32 cellular contexts compared by ENCODE assay signal in genomic region chr18:39191058-39191457, GRCh38.
DNase-seq lines count a peak whose midpoint lies in the region; ATAC-seq, FAIRE-seq and TF ChIP-seq lines count a peak whose summit lies in the region.
"Had no signal": no experiment of that assay in that cellular context is flagged by ENCODE, and none has a peak within 500 bp of the region (broad histone marks: within the 10 kb centered on the region; RNA-seq: fewer than 3 reads in every experiment).

No MANE protein-coding gene starts in this region.

- H4K20me1 ChIP-seq in HepG2 (ENCODE audit: insufficient read depth, low read length) (no peaks in the 10 kb centered on the region), IMR-90 (ENCODE audit: insufficient read depth, low read length) (no peaks in the 10 kb centered on the region)
- H4K20me1 ChIP-seq: BLaER1; BLaER1 treated with 17β-estradiol and CSF1 and Interleukin-3, amounts not matched to agents 10 nM and 100 nM had no signal

- H3K36me3 ChIP-seq in HepG2 (replicated peaks in 1 of 2; ENCODE audit: control insufficient read depth in 1 of 2, insufficient read depth in 2 of 2, low read length in 2 of 2): no peaks in the 10 kb centered on the region
- no peaks in the 10 kb centered on the region for H3K36me3 ChIP-seq in right lobe of liver
- no peaks in the 10 kb centered on the region for H3K36me3 ChIP-seq in IMR-90 (ENCODE audit: control insufficient read depth, insufficient read depth, low read length)
- H3K36me3 ChIP-seq: BE2C; BLaER1; BLaER1 treated with 17β-estradiol and CSF1 and Interleukin-3, amounts not matched to agents 10 nM and 100 nM had no signal

- H3K27me3 ChIP-seq in HepG2 (ENCODE audit: control insufficient read depth in 1 of 2, insufficient read depth in 2 of 2, low read length in 2 of 2) (no peaks in the 10 kb centered on the region), right lobe of liver (no peaks in the 10 kb centered on the region), IMR-90 (ENCODE audit: control insufficient read depth, insufficient read depth, low read length) (no peaks in the 10 kb centered on the region)
- H3K27me3 ChIP-seq: BE2C; BLaER1; BLaER1 treated with 17β-estradiol and CSF1 and Interleukin-3, amounts not matched to agents 10 nM and 100 nM had no signal

- H3K27ac ChIP-seq in HepG2 (ENCODE audit: extremely low read length, insufficient read depth, low read length): no peak overlapping the region
- no peak overlapping the region for H3K27ac ChIP-seq in right lobe of liver
- H3K27ac ChIP-seq in IMR-90 (ENCODE audit: insufficient read depth, low read length): no peak overlapping the region
- H3K27ac ChIP-seq: 22Rv1; A549; BLaER1; BLaER1 treated with 17β-estradiol and CSF1 and Interleukin-3, amounts not matched to agents 10 nM and 100 nM; C4-2B had no signal

- H2AK9ac ChIP-seq in IMR-90 (replicated peaks; ENCODE audit: low read depth, low read length, poor library complexity): no peak overlapping the region

- no peak overlapping the region for H3K14ac ChIP-seq in IMR-90 (replicated peaks; ENCODE audit: low read depth, low read length)

- H3K9me3 ChIP-seq in HepG2 (ENCODE audit: low read length) (no peaks in the 10 kb centered on the region), right lobe of liver (no peaks in the 10 kb centered on the region), IMR-90 (ENCODE audit: control insufficient read depth, insufficient read depth, low read length) (no peaks in the 10 kb centered on the region)
- H3K9me3 ChIP-seq: A549; BE2C; BLaER1; BLaER1 treated with 17β-estradiol and CSF1 and Interleukin-3, amounts not matched to agents 10 nM and 100 nM; Caco-2 had no signal

- no peaks in the 10 kb centered on the region for H3K79me2 ChIP-seq in HepG2 (ENCODE audit: insufficient read depth, low read length)

- no peak for DNase-seq in HepG2 (ENCODE audit: low spot score)
- DNase-seq in right lobe of liver: no peak
- DNase-seq in IMR-90: no peak
- no peak for DNase-seq in NCI-H1092 treated with DMSO at 0.1 percent for 48 hours (lab: John Stamatoyannopoulos, UW)
- DNase-seq in stimulated activated CD4-positive, alpha-beta T cell treated with anti-CD3 and anti-CD28 coated beads, Interleukin-4, amount 100 ng/mL, for 4 hours: no peak
- DNase-seq: 8988T; ACHN; AML-193; BE2C; C1 segment of cervical spinal cord; Caco-2; Calu3; CD4-positive, alpha-beta memory T cell; CD4-positive, alpha-beta T cell; CD4-positive, CD25-positive, alpha-beta regulatory T cell; CD8-positive, alpha-beta memory T cell; CD8-positive, alpha-beta T cell; COR-L47; DMS 273 treated with DMSO at 0.1 percent for 48 hours; DMS153; DMS79; DMS79 treated with DMSO at 0.1 percent for 48 hours; DND-41; EL had no signal

- H3K56ac ChIP-seq in IMR-90 (ENCODE audit: extremely low read depth, insufficient read depth, low read length): no peak overlapping the region

- H3K4me3 ChIP-seq in HepG2 (replicated peaks in 1 of 3; ENCODE audit: insufficient read depth in 1 of 3, low read depth in 2 of 3, low read length in 3 of 3): no peak overlapping the region
- H3K4me3 ChIP-seq in right lobe of liver: no peak overlapping the region
- no peak overlapping the region for H3K4me3 ChIP-seq in IMR-90 (ENCODE audit: insufficient read depth, low read depth, low read length)
- H3K4me3 ChIP-seq: A549; BLaER1; BLaER1 treated with 17β-estradiol and CSF1 and Interleukin-3, amounts not matched to agents 10 nM and 100 nM had no signal

- POLR2A ChIA-PET in HepG2 (lab: Yijun Ruan, JAX): no interaction called here
- POLR2A ChIA-PET in IMR-90 (lab: Charles Lee; ENCODE audit: unreplicated experiment): no interaction called here

- no peak overlapping the region for H2BK5ac ChIP-seq in IMR-90 (ENCODE audit: low read depth, low read length, poor library complexity, severe bottlenecking)

- dilution Hi-C loops in IMR-90 (cut with HindIII; ENCODE audit: low sequenced_read_pairs, unreplicated experiment): no loop called here

- WGBS in HepG2 (ENCODE audit: low lambda C conversion rate): 89% methylated on average over 2 of the region's 2 CpGs
- 79% methylated on average over 2 of the region's 2 CpGs for WGBS in right lobe of liver (ENCODE audit: insufficient coverage, low coverage, low lambda C conversion rate, missing lambda C conversion rate)
- WGBS in IMR-90 (ENCODE audit: extremely low coverage in 2 of 2, insufficient read length in 1 of 2), 2 experiments: no CpG with 5 or more reads among the region's 2 CpGs

- TF ChIP-seq EP300 in HepG2 (IDR thresholded peaks at IDR 0.05; ENCODE audit: low read depth in 2 of 2, low read length in 2 of 2) (no peak), HepG2 (CRISPR knock-in tag; IDR thresholded peaks at IDR 0.05; ENCODE audit: borderline replicate concordance) (no peak), Ishikawa (IDR thresholded peaks at IDR 0.05; ENCODE audit: borderline replicate concordance) (no peak)

- no peak overlapping the region for H3K23ac ChIP-seq in IMR-90 (ENCODE audit: low read depth, low read length)

- no peak overlapping the region for H4K5ac ChIP-seq in IMR-90 (ENCODE audit: low read depth, low read length)

- BruUV-seq in HepG2 (replicated peaks; lab: Mats Ljungman, UMichigan) (no TSS peak), IMR-90 (replicated peaks; lab: Mats Ljungman, UMichigan) (no TSS peak)

- no peak overlapping the region for H2BK15ac ChIP-seq in IMR-90 (ENCODE audit: low read depth, low read length)

- in situ Hi-C loops in HepG2 (cut with HindIII; ENCODE audit: extremely low pct_ligation_motif_present, low pct_unique_long_range_greater_than_20kb) (no loop called here), IMR-90 (cut with MboI; ENCODE audit: low sequenced_read_pairs) (no loop called here)

- CTCF ChIA-PET in HepG2 (lab: Yijun Ruan, JAX; ENCODE audit: low intra/inter-chr PET ratio, low total read pairs): no interaction called here
- CTCF ChIA-PET in IMR-90 (lab: Yijun Ruan, JAX): interaction anchor here (1.0 kb wide), 1 partner anchor 28 kb away, joined by 3 read pairs; no protein-coding TSS in a partner anchor

- H3K18ac ChIP-seq in IMR-90 (ENCODE audit: low read depth, low read length): no peak overlapping the region

- no peaks in the 10 kb centered on the region for H3K9me1 ChIP-seq in IMR-90 (ENCODE audit: insufficient read depth, low read length)

- no peak overlapping the region for H2AK5ac ChIP-seq in IMR-90 (ENCODE audit: low read depth, low read length)

- H3K4ac ChIP-seq in IMR-90 (ENCODE audit: low read depth, low read length): no peak overlapping the region

- no peaks in the 10 kb centered on the region for H3K79me1 ChIP-seq in IMR-90 (ENCODE audit: low read depth in 1 of 2, low read length in 2 of 2)

- no peak overlapping the region for H4K8ac ChIP-seq in IMR-90 (ENCODE audit: low read depth in 2 of 2, low read length in 2 of 2)

- no peak overlapping the region for H3K9ac ChIP-seq in HepG2 (ENCODE audit: insufficient read depth, low read depth, low read length)
- no peak overlapping the region for H3K9ac ChIP-seq in IMR-90 (ENCODE audit: low read depth, low read length)
- H3K9ac ChIP-seq: BLaER1; BLaER1 treated with 17β-estradiol and CSF1 and Interleukin-3, amounts not matched to agents 10 nM and 100 nM had no signal

- no peak overlapping the region for H2BK20ac ChIP-seq in IMR-90 (ENCODE audit: low read depth, low read length)

- ATAC-seq in HepG2 (no peak), right lobe of liver (no peak), IMR-90 (ENCODE audit: low read depth) (no peak), HG03378 (IDR thresholded peaks at IDR 0.05; ENCODE audit: unreplicated experiment) (no peak)
- ATAC-seq: A549; CD8-positive, alpha-beta T cell had no signal

- H2AFZ ChIP-seq in HepG2 (ENCODE audit: low read length) (no peak overlapping the region), IMR-90 (replicated peaks; ENCODE audit: low read length, poor library complexity) (no peak overlapping the region)

- intact Hi-C loops in HepG2 (cut with micrococcal nuclease; ENCODE audit: unreplicated experiment) (no loop called here), right lobe of liver (cut with DNase I) (no loop called here), IMR-90 (cut with micrococcal nuclease) (no loop called here)

- H3K4me1 ChIP-seq in HepG2 (ENCODE audit: insufficient read depth, low read length) (no peaks in the 10 kb centered on the region), right lobe of liver (no peaks in the 10 kb centered on the region), IMR-90 (ENCODE audit: control insufficient read depth, insufficient read depth, low read length) (no peaks in the 10 kb centered on the region)
- H3K4me1 ChIP-seq: A549, BE2C, BLaER1 had no signal

- TF ChIP-seq POLR2A in HepG2 (IDR thresholded peaks at IDR 0.05; ENCODE audit: insufficient read depth in 1 of 2, low read depth in 2 of 2, low read length in 2 of 2) (no peak), right lobe of liver (IDR thresholded peaks at IDR 0.05) (no peak), IMR-90 (IDR thresholded peaks at IDR 0.05; ENCODE audit: low read depth, low read length) (no peak)

- H3K4me2 ChIP-seq in HepG2 (ENCODE audit: low read depth, low read length): no peak overlapping the region
- no peak overlapping the region for H3K4me2 ChIP-seq in IMR-90 (ENCODE audit: low read depth, low read length)
- H3K4me2 ChIP-seq: A549, BLaER1 had no signal

- TF ChIP-seq RAD21 in HepG2 (CRISPR knock-in tag; IDR thresholded peaks at IDR 0.05): no peak
- TF ChIP-seq RAD21 in IMR-90 (IDR thresholded peaks at IDR 0.05; ENCODE audit: low read length): no peak
- TF ChIP-seq RAD21 in Ishikawa (IDR thresholded peaks at IDR 0.05; ENCODE audit: low read depth): no peak

- FAIRE-seq in HepG2 (lab: Jason Lieb, UNC) (no peak), A204.1 (lab: Jason Lieb, UNC) (peak; percentile 16)
- FAIRE-seq: A549 had no signal

- TF ChIP-seq CTCF in HepG2 (CRISPR knock-in tag; IDR thresholded peaks at IDR 0.05): no peak
- no peak for TF ChIP-seq CTCF in right lobe of liver (IDR thresholded peaks at IDR 0.05)
- TF ChIP-seq CTCF in IMR-90 (conservative IDR thresholded peaks at IDR 0.05; ENCODE audit: low read depth, low read length): no peak

- H4K91ac ChIP-seq in IMR-90 (ENCODE audit: insufficient read depth, low read depth, low read length): no peak overlapping the region

- no peak overlapping the region for H2BK120ac ChIP-seq in IMR-90 (ENCODE audit: low read depth, low read length)

TF ChIP-seq in HepG2, 621 proteins besides CTCF, POLR2A, EP300 and RAD21 (continues in another document):
- TF ChIP-seq CEBPB (IDR thresholded peaks at IDR 0.05; ENCODE audit: borderline replicate concordance, low read depth, low read length) (peak; percentile 53; the same call in 1 of the 2 replicates), ZNF569 (CRISPR knock-in tag; IDR thresholded peaks at IDR 0.05; ENCODE audit: borderline replicate concordance) (no peak)

TF ChIP-seq in IMR-90, 13 proteins besides CTCF, POLR2A, EP300 and RAD21 (continues in another document):
- TF ChIP-seq MAZ (IDR thresholded peaks at IDR 0.05; ENCODE audit: borderline replicate concordance, low read depth, low read length): no peak
- no peak for TF ChIP-seq SMC3 (IDR thresholded peaks at IDR 0.05; ENCODE audit: low read depth, low read length)
- no peak for TF ChIP-seq FOS (IDR thresholded peaks at IDR 0.05; ENCODE audit: low read depth, low read length)

TF ChIP-seq in Ishikawa, 13 proteins besides CTCF, POLR2A, EP300 and RAD21:
- TF ChIP-seq TEAD4 (IDR thresholded peaks at IDR 0.05) (no peak), CEBPB (IDR thresholded peaks at IDR 0.05) (0 out of 2 replicates have a peak, but pooled peaks have one; percentile 6)
